20 cellular contexts compared by ENCODE assay signal in genomic region chr11:130703489-130704190, GRCh38.
"Had no signal": no experiment of that assay in that cellular context is flagged by ENCODE, and none has a peak within 500 bp of the region (broad histone marks: within the 10 kb centered on the region; RNA-seq: fewer than 3 reads in every experiment).

No MANE protein-coding gene starts in this region.

- H3K27me3 ChIP-seq: SJSA1 had no signal

- H3K36me3 ChIP-seq: SJSA1 had no signal

- H3K27ac ChIP-seq: HL-60, SJSA1, SK-N-MC had no signal

- H3K4me1 ChIP-seq: SJSA1 had no signal

- H3K9me3 ChIP-seq: SJSA1 had no signal

- H3K4me3 ChIP-seq: SJSA1, SK-N-MC had no signal

- DNase-seq: KBM-7, NCI-H1092, NCI-H1105 treated with DMSO at 0.1 percent for 48 hours, NCI-H1417 treated with DMSO at 0.1 percent for 48 hours, NCI-H187, NCI-H2029, NCI-H2081 treated with DMSO at 0.1 percent for 48 hours, NCI-H2171, NCI-H226, NCI-H446, NCI-H510A, NCI-H524 treated with DMSO at 0.1 percent for 48 hours, NCI-H69, NCI-H774, Right ventricle myocardium superior, RPMI8226, SIG-M5 had no signal
